ENCODE assay signal across 10 cellular contexts in the genomic region with DNA sequence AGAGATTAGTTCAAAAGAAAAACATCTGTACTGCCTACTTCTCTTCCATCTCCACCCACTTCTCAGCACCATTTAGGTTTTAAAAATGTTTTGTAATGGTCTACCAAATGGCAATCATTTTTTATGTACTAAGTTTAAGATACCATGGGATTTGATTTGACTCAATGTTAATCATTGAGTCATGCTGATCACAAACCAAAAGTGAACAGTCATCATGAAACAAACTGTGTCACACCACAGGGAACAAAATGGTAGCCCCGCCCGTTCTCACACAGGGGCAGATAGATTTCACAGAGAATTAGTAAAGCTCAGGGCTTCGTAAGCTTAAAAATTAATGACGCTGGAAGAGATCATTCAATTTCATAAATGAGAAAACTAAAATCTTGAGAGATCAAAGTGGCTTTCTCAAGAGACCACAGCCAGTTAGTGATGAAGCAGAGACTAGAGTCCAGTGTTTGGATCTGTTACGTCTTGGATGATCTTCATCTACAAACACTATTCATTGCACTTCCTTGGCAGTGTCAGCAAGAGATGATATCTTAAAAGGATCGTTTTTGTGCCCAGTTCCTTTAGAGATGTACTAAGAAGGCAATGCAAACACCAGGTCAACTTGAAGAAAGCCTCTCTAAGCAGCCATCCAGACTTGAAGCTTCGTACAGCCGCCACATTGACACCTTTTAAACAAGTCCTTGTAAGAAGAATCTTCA. TPM values are rescaled to one million over a fixed set of nuclear protein-coding genes. Genes with fewer than 3 reads are reported as not detected.
DNase-seq lines count a peak whose midpoint lies in the region; ATAC-seq and TF ChIP-seq lines count a peak whose summit lies in the region.
"Had no signal": no experiment of that assay in that cellular context is flagged by ENCODE, and none has a peak within 500 bp of the region (broad histone marks: within the 10 kb centered on the region; RNA-seq: fewer than 3 reads in every experiment).

No MANE protein-coding gene starts in this region.

- CTCF ChIA-PET in IMR-90 (lab: Yijun Ruan, JAX), result interaction anchor here (0.8 to 1.9 kb wide), 6 partner anchors 30 to 115 kb away, joined by 3 to 7 read pairs (median 4); no protein-coding TSS in a partner anchor

- peak overlapping the region; percentile 47; the same call in 1 of the 2 replicates for H3K4me2 ChIP-seq in IMR-90 (ENCODE audit: low read depth, low read length)

- H3K4me3 Mint-ChIP-seq in mesothelial cell of epicardium, result no peak overlapping the region
- H3K4me3 Mint-ChIP-seq in CD14-positive monocyte, result peak overlapping the region in 1 of 2 donors; percentile 40

- TF ChIP-seq POLR2A in IMR-90 (IDR thresholded peaks at IDR 0.05; ENCODE audit: low read depth, low read length) (no peak), upper lobe of left lung (IDR thresholded peaks at IDR 0.05) (no peak)

- H3K27me3 ChIP-seq in IMR-90 (ENCODE audit: control insufficient read depth, insufficient read depth, low read length) (no peaks in the 10 kb centered on the region), upper lobe of left lung (no peaks in the 10 kb centered on the region)

- peak; percentile 75 for DNase-seq in IMR-90
- peak; percentile 78 for DNase-seq in fibroblast of gingiva (ENCODE audit: low read depth)
- DNase-seq in upper lobe of left lung, result no peak
- no peak for DNase-seq in putamen (ENCODE audit: low spot score)
- DNase-seq in mesothelial cell of epicardium (ENCODE audit: low spot score in 2 of 2, unreplicated experiment in 2 of 2), result no peak
- DNase-seq in CD14-positive monocyte (ENCODE audit: low spot score), result no peak

- H2AFZ ChIP-seq in IMR-90 (replicated peaks; ENCODE audit: low read length, poor library complexity), result no peak overlapping the region

- in situ Hi-C loops in IMR-90 (cut with MboI; ENCODE audit: low sequenced_read_pairs), result loop anchor here (25.0 kb wide), 1 partner anchor 553 kb away; a partner anchor contains a TSS

- H4K20me1 ChIP-seq in IMR-90 (ENCODE audit: insufficient read depth, low read length), result no peaks in the 10 kb centered on the region

- 77% methylated on average over 4 of the region's 8 CpGs; no CpG with 5 or more reads in 1 of the 2 experiments for WGBS in IMR-90 (ENCODE audit: extremely low coverage in 2 of 2, insufficient read length in 1 of 2), 2 experiments
- 62 to 64% methylated on average over 8 of the region's 8 CpGs for WGBS in upper lobe of left lung, 2 donors

- H2AK9ac ChIP-seq in IMR-90 (replicated peaks; ENCODE audit: low read depth, low read length, poor library complexity), result no peak overlapping the region

- peak overlapping the region; percentile 82 for H3K4ac ChIP-seq in IMR-90 (ENCODE audit: low read depth, low read length)

- H3K9me1 ChIP-seq in IMR-90 (ENCODE audit: insufficient read depth, low read length), result peaks cover 4% of the 10 kb centered on the region; the same call in 1 of the 2 replicates

- H3K9me3 ChIP-seq in IMR-90 (ENCODE audit: control insufficient read depth, insufficient read depth, low read length) (peaks cover 6% of the 10 kb centered on the region; the same call in 1 of the 2 replicates), upper lobe of left lung (no peaks in the 10 kb centered on the region)
- H3K9me3 ChIP-seq: lower lobe of right lung had no signal

- H3K14ac ChIP-seq in IMR-90 (replicated peaks; ENCODE audit: low read depth, low read length), result peak overlapping the region; percentile 78

- H3K36me3 Mint-ChIP-seq in mesothelial cell of epicardium (no peaks in the 10 kb centered on the region), CD14-positive monocyte (no peaks in the 10 kb centered on the region)

- peak overlapping the region; percentile 94 for H2BK120ac ChIP-seq in IMR-90 (ENCODE audit: low read depth, low read length)

- H2BK20ac ChIP-seq in IMR-90 (ENCODE audit: low read depth, low read length), result peak overlapping the region; percentile 92

- H3K18ac ChIP-seq in IMR-90 (ENCODE audit: low read depth, low read length), result peak overlapping the region; percentile 95

- peak overlapping the region; percentile 62 for H3K56ac ChIP-seq in IMR-90 (ENCODE audit: extremely low read depth, insufficient read depth, low read length)

- no peak overlapping the region for H3K9ac ChIP-seq in IMR-90 (ENCODE audit: low read depth, low read length)

- peaks cover 15 to 39% of the 10 kb centered on the region in 2 experiments for H3K79me1 ChIP-seq in IMR-90 (ENCODE audit: low read depth in 1 of 2, low read length in 2 of 2)

- POLR2A ChIA-PET in IMR-90 (lab: Charles Lee; ENCODE audit: unreplicated experiment), result interaction anchor here (0.6 to 1.2 kb wide), 2 partner anchors 34 to 36 kb away, joined by 5 to 7 read pairs; a partner anchor contains a TSS

- peak overlapping the region; percentile 87; the same call in 1 of the 2 replicates for H4K5ac ChIP-seq in IMR-90 (ENCODE audit: low read depth, low read length)

- H3K36me3 ChIP-seq in IMR-90 (ENCODE audit: control insufficient read depth, insufficient read depth, low read length) (no peaks in the 10 kb centered on the region), upper lobe of left lung (no peaks in the 10 kb centered on the region)
- H3K36me3 ChIP-seq: lower lobe of right lung had no signal

- H3K27me3 Mint-ChIP-seq in mesothelial cell of epicardium (ENCODE audit: low read depth) (peaks cover 2% of the 10 kb centered on the region), CD14-positive monocyte (ENCODE audit: low read depth in 3 of 3) (peaks cover 0 to 7% (median 7%) of the 10 kb centered on the region in 3 donors)

- TF ChIP-seq RAD21 in IMR-90 (IDR thresholded peaks at IDR 0.05; ENCODE audit: low read length), result no peak; the same call in 1 of the 2 replicates

- peaks cover 9% of the 10 kb centered on the region for H3K4me1 ChIP-seq in IMR-90 (ENCODE audit: control insufficient read depth, insufficient read depth, low read length)
- H3K4me1 ChIP-seq in upper lobe of left lung, result peaks cover 4 to 27% (median 14%) of the 10 kb centered on the region in 4 donors

- H4K8ac ChIP-seq in IMR-90 (ENCODE audit: low read depth in 2 of 2, low read length in 2 of 2), result peak overlapping the region; percentile 50 to 96

- peak overlapping the region; percentile 67; the same call in 2 of the 3 replicates for H2BK15ac ChIP-seq in IMR-90 (ENCODE audit: low read depth, low read length)

- H3K27ac ChIP-seq in IMR-90 (ENCODE audit: insufficient read depth, low read length) (peak overlapping the region; percentile 66), upper lobe of left lung (peak overlapping the region in 3 of 4 donors; percentile 21 to 59 (median 44))
- H3K27ac ChIP-seq: lower lobe of right lung, SK-N-MC had no signal

- H2BK5ac ChIP-seq in IMR-90 (ENCODE audit: low read depth, low read length, poor library complexity, severe bottlenecking), result peak overlapping the region; percentile 98

- H2AK5ac ChIP-seq in IMR-90 (ENCODE audit: low read depth, low read length), result peak overlapping the region; percentile 66

- H4K91ac ChIP-seq in IMR-90 (ENCODE audit: insufficient read depth, low read depth, low read length), result peak overlapping the region; percentile 83

- intact Hi-C loops in IMR-90 (cut with micrococcal nuclease), result loop anchor here (2.0 kb wide), 2 partner anchors 72 to 120 kb away; no protein-coding TSS in a partner anchor
- intact Hi-C loops in CD14-positive monocyte (cut with micrococcal nuclease), result loop anchor here in 1 of 2 donors (5.0 kb wide), 1 partner anchor 163 kb away; no protein-coding TSS in a partner anchor

- no peak overlapping the region for H3K4me3 ChIP-seq in IMR-90 (ENCODE audit: insufficient read depth, low read depth, low read length)
- H3K4me3 ChIP-seq in upper lobe of left lung, result no peak overlapping the region

- ATAC-seq in GM18502 (IDR thresholded peaks at IDR 0.05; ENCODE audit: poor library complexity, unreplicated experiment) (peak; percentile 92), GM21717 (IDR thresholded peaks at IDR 0.05; ENCODE audit: unreplicated experiment) (peak; percentile 87), IMR-90 (ENCODE audit: low read depth) (peak; percentile 33), upper lobe of left lung (ENCODE audit: low FRiP score in 2 of 2) (peak in 1 of 2 donors; percentile 87)

- TF ChIP-seq EP300 in upper lobe of left lung (IDR thresholded peaks at IDR 0.05), result no peak

- no peak overlapping the region for H3K27ac Mint-ChIP-seq in mesothelial cell of epicardium
- no peak overlapping the region for H3K27ac Mint-ChIP-seq in CD14-positive monocyte

- BruUV-seq in IMR-90 (replicated peaks; lab: Mats Ljungman, UMichigan), result no TSS peak

- H3K9me3 Mint-ChIP-seq in mesothelial cell of epicardium (no peaks in the 10 kb centered on the region), CD14-positive monocyte (no peaks in the 10 kb centered on the region)

- peak overlapping the region; percentile 57 for H3K23ac ChIP-seq in IMR-90 (ENCODE audit: low read depth, low read length)

- peaks cover 8% of the 10 kb centered on the region for H3K4me1 Mint-ChIP-seq in mesothelial cell of epicardium
- H3K4me1 Mint-ChIP-seq in CD14-positive monocyte, result peaks cover 25% of the 10 kb centered on the region

- TF ChIP-seq CTCF in IMR-90 (conservative IDR thresholded peaks at IDR 0.05; ENCODE audit: low read depth, low read length), result no peak
- TF ChIP-seq CTCF in upper lobe of left lung (IDR thresholded peaks at IDR 0.05), result no peak
- TF ChIP-seq CTCF in mesothelial cell of epicardium (IDR thresholded peaks at IDR 0.05; ENCODE audit: unreplicated experiment), result no peak
- TF ChIP-seq CTCF in CD14-positive monocyte (IDR thresholded peaks at IDR 0.05), result no peak

- dilution Hi-C loops in IMR-90 (cut with HindIII; ENCODE audit: low sequenced_read_pairs, unreplicated experiment), result no loop called here

TF ChIP-seq in IMR-90, 13 proteins besides CTCF, POLR2A, EP300 and RAD21:
- TF ChIP-seq FOS (IDR thresholded peaks at IDR 0.05; ENCODE audit: low read depth, low read length) (peak; percentile 14; the same call in 1 of the 2 replicates), MAFK (IDR thresholded peaks at IDR 0.05; ENCODE audit: low read depth, low read length) (peak; percentile 19; the same call in 1 of the 2 replicates), NFE2L2 (IDR thresholded peaks at IDR 0.05; ENCODE audit: low read depth, low read length) (peak; percentile 79), RFX5 (IDR thresholded peaks at IDR 0.05; ENCODE audit: low read depth, low read length) (no peak)
TF ChIP-seq in IMR-90: peak in this region for 3.

RNA-seq across cellular contexts. Expression of a gene that starts 33.9 kb away (rescaled TPM):
- total RNA-seq in IMR-90 (2012; rRNA removed) (487 and 522 TPM in 2 replicates), upper lobe of left lung (100 to 1,000 TPM; 138 to 408 (median 156) TPM), mesothelial cell of epicardium (190 to 209 TPM (median 200 TPM) in 3 replicates)
- polyA plus RNA-seq in IMR-90 (2012; rRNA removed) (206 and 225 TPM in 2 replicates), CD14-positive monocyte (1 to 10 TPM; 1.7 to 2.1 TPM)
- 126 and 196 TPM in 2 replicates for polyA plus RNA-seq in IMR-90 (2012; cell fraction: cytosol; rRNA removed)
- polyA plus RNA-seq in IMR-90 (2012; cell fraction: nucleus; rRNA removed; ENCODE audit: low replicate concordance), result 1,045 and 1,428 TPM in 2 replicates

Comparison
In these comparisons a context has a peak if more than half of its experiments do, and no peak if none do; other contexts are left out.
1. DNase-seq: peak in IMR-90 (single experiment) and fibroblast of gingiva (single experiment); none in upper lobe of left lung (0 of 2), putamen (single experiment), mesothelial cell of epicardium (0 of 2) and CD14-positive monocyte (single experiment).